In genomic region chr1:213759359-213760181, GRCh38 we compare ENCODE assay signal across 22 cellular contexts.
DNase-seq lines count a peak whose midpoint lies in the region; ATAC-seq, FAIRE-seq and TF ChIP-seq lines count a peak whose summit lies in the region.
"Had no signal": no experiment of that assay in that cellular context is flagged by ENCODE, and none has a peak within 500 bp of the region (broad histone marks: within the 10 kb centered on the region; RNA-seq: fewer than 3 reads in every experiment).

No MANE protein-coding gene starts in this region.

- H3K4me3 ChIP-seq in pancreas: no peak overlapping the region
- H3K4me3 ChIP-seq: GM12878, GM23248, thoracic aorta had no signal

- H3K27me3 Mint-ChIP-seq in WTC11 (ENCODE audit: low read depth): no peaks in the 10 kb centered on the region
- H3K27me3 Mint-ChIP-seq: activated naive CD8-positive, alpha-beta T cell treated with anti-CD3 and anti-CD28 coated beads, Interleukin-2, amount 50 U/mL, for 24 hours had no signal

- peaks cover 0 to 5% (median 3%) of the 10 kb centered on the region in 3 donors for H3K4me1 ChIP-seq in pancreas

- WGBS in pancreas, 2 donors: 38 to 40% methylated on average over 6 of the region's 6 CpGs

- no peaks in the 10 kb centered on the region for H3K36me3 ChIP-seq in pancreas
- H3K36me3 ChIP-seq: thoracic aorta had no signal

- ATAC-seq in WTC11 (no peak), pancreas (peak; percentile 40 to 92 (median 80))
- ATAC-seq: activated naive CD8-positive, alpha-beta T cell treated with anti-CD3 and anti-CD28 coated beads, Interleukin-2, amount 50 U/mL, for 24 hours; GM12878; stimulated activated effector memory CD8-positive, alpha-beta T cell treated with anti-CD3 and anti-CD28 coated beads, Interleukin-12 subunit alpha, Interleukin-12 subunit beta, amount 100 ng/mL, for 72 hours had no signal

- no peaks in the 10 kb centered on the region for H3K36me3 Mint-ChIP-seq in WTC11
- H3K36me3 Mint-ChIP-seq: mesothelial cell of epicardium; stimulated activated effector memory CD8-positive, alpha-beta T cell treated with anti-CD3 and anti-CD28 coated beads, Interleukin-12 subunit alpha, Interleukin-12 subunit beta, amount 100 ng/mL, for 72 hours had no signal

- intact Hi-C loops in pancreas (cut with DNase I): no loop called here
- intact Hi-C loops in posterior cingulate gyrus (cut with DNase I): no loop called here

- POLR2A ChIA-PET in WTC11 (lab: Charles Lee): interaction anchor here (0.6 kb wide), 1 partner anchor 228 kb away, joined by 4 read pairs; the partner anchor contains the start of gene PROX1

- CTCF ChIA-PET in WTC11 (lab: Charles Lee): no interaction called here

- H3K27ac Mint-ChIP-seq in WTC11: no peak overlapping the region; the same call in 1 of the 2 replicates
- H3K27ac Mint-ChIP-seq: activated naive CD8-positive, alpha-beta T cell treated with anti-CD3 and anti-CD28 coated beads, Interleukin-2, amount 50 U/mL, for 24 hours; mesothelial cell of epicardium; nephron; stimulated activated effector memory CD8-positive, alpha-beta T cell treated with anti-CD3 and anti-CD28 coated beads, Interleukin-12 subunit alpha, Interleukin-12 subunit beta, amount 100 ng/mL, for 72 hours had no signal

- H3K9me3 ChIP-seq in pancreas: no peaks in the 10 kb centered on the region
- H3K9me3 ChIP-seq: thoracic aorta had no signal

- H3K27me3 ChIP-seq in pancreas: no peaks in the 10 kb centered on the region

- H3K9me3 Mint-ChIP-seq in WTC11: peaks cover 7% of the 10 kb centered on the region
- H3K9me3 Mint-ChIP-seq: activated naive CD8-positive, alpha-beta T cell treated with anti-CD3 and anti-CD28 coated beads, Interleukin-2, amount 50 U/mL, for 24 hours; stimulated activated effector memory CD8-positive, alpha-beta T cell treated with anti-CD3 and anti-CD28 coated beads, Interleukin-12 subunit alpha, Interleukin-12 subunit beta, amount 100 ng/mL, for 72 hours had no signal

- no peak for FAIRE-seq in pancreas (lab: Jason Lieb, UNC)
- FAIRE-seq: colon, GM12878 had no signal

- peaks cover 29% of the 10 kb centered on the region for H3K4me1 Mint-ChIP-seq in WTC11
- H3K4me1 Mint-ChIP-seq: stimulated activated effector memory CD8-positive, alpha-beta T cell treated with anti-CD3 and anti-CD28 coated beads, Interleukin-12 subunit alpha, Interleukin-12 subunit beta, amount 100 ng/mL, for 72 hours had no signal

- H3K27ac ChIP-seq in pancreas: no peak overlapping the region
- H3K27ac ChIP-seq: C4-2B, GM23248, KMS-11, thoracic aorta had no signal

- no peak for TF ChIP-seq CTCF in WTC11 (IDR thresholded peaks at IDR 0.05)
- no peak for TF ChIP-seq CTCF in pancreas (IDR thresholded peaks at IDR 0.05)
- TF ChIP-seq CTCF in GM20000 (IDR thresholded peaks at IDR 0.05; ENCODE audit: extremely low read depth, missing control alignments): no peak

- DNase-seq in NCI-H510A treated with DMSO at 0.1 percent for 48 hours (lab: John Stamatoyannopoulos, UW) (peak; percentile 16), NCI-H510A (lab: John Stamatoyannopoulos, UW) (no peak), NCI-H1105 (lab: John Stamatoyannopoulos, UW) (peak; percentile 76), WTC11 (ENCODE audit: low spot score) (no peak), pancreas (peak in 2 of 6 donors; percentile 25 to 32), GM20000 (ENCODE audit: low spot score) (no peak), posterior cingulate gyrus (no peak), globus pallidus (ENCODE audit: low spot score) (no peak)
- DNase-seq: activated CD4-positive, alpha-beta T cell treated with anti-CD3 and anti-CD28 coated beads, Interleukin-2, amount 50 U/mL, for 1 hour; activated CD8-positive, alpha-beta memory T cell treated with anti-CD3 and anti-CD28 coated beads, Interleukin-2, amount 50 U/mL, for 4 hours; activated effector memory CD4-positive, alpha-beta T cell treated with Interleukin-2 at 50 U/mL for 16 hours; activated naive CD8-positive, alpha-beta T cell treated with anti-CD3 and anti-CD28 coated beads, Interleukin-2, amount 50 U/mL, for 24 hours; GM23248; MV-4-11 had no signal

- no peak overlapping the region for H3K4me3 Mint-ChIP-seq in WTC11
- H3K4me3 Mint-ChIP-seq: activated naive CD8-positive, alpha-beta T cell treated with anti-CD3 and anti-CD28 coated beads, Interleukin-2, amount 50 U/mL, for 24 hours; mesothelial cell of epicardium; nephron; stimulated activated effector memory CD8-positive, alpha-beta T cell treated with anti-CD3 and anti-CD28 coated beads, Interleukin-12 subunit alpha, Interleukin-12 subunit beta, amount 100 ng/mL, for 72 hours had no signal

TF ChIP-seq in WTC11, 78 proteins besides CTCF, POLR2A, EP300 and RAD21:
- TF ChIP-seq GABPB1 (CRISPR knock-in tag; IDR thresholded peaks at IDR 0.05) (peak; percentile 31; the same call in 1 of the 2 replicates), NR2C2 (CRISPR knock-in tag; IDR thresholded peaks at IDR 0.05) (no peak)

Comparison
In these comparisons a context has a peak if more than half of its experiments do, and no peak if none do; other contexts are left out.
1. DNase-seq: peak in NCI-H510A treated with DMSO at 0.1 percent for 48 hours (single experiment) and NCI-H1105 (single experiment); none in NCI-H510A (single experiment), WTC11 (single experiment), GM20000 (single experiment), posterior cingulate gyrus (0 of 10) and globus pallidus (single experiment).